Comparison of ENCODE assay signal across 1 cellular context in the genomic region with DNA sequence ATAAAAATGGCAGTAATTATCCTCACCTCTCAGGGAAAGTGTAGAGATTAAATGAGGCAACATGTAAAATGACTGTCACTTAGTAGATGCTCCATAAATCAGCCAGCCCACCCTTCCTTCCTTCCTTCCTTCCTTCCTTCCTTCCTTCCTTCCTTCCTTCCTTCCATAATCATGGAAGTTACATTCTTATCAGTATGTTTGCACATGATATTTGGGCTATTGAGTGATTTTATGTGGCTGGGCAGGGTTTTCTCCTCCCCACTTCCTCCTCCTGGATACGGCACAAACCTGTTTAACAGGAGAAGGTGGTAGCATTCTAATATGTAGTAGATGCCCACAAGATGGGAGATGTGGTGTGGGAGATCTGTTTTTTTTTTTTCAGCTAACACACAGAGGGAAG.
TF ChIP-seq lines count a peak whose summit lies in the region.

No MANE protein-coding gene starts in this region.

TF ChIP-seq in HCT116, 20 proteins besides CTCF, POLR2A, EP300 and RAD21 (continued from another document):
- no peak for TF ChIP-seq ZBTB33 (IDR thresholded peaks at IDR 0.05; ENCODE audit: extremely low read depth, insufficient replicate concordance, low read length)
- no peak for TF ChIP-seq ZFX (IDR thresholded peaks at IDR 0.05)
- no peak for TF ChIP-seq ATF3 (IDR thresholded peaks at IDR 0.05)
- no peak for TF ChIP-seq SRF (IDR thresholded peaks at IDR 0.05; ENCODE audit: low read depth)
- TF ChIP-seq TCF7L2 (IDR thresholded peaks at IDR 0.05; ENCODE audit: borderline replicate concordance, extremely low read depth, insufficient read depth, insufficient read length), result no peak
- TF ChIP-seq REST (IDR thresholded peaks at IDR 0.05; ENCODE audit: low read depth), result no peak
- no peak for TF ChIP-seq POLR2AphosphoS5 (IDR thresholded peaks at IDR 0.05; ENCODE audit: low read depth, low read length)
